21 cellular contexts compared by ENCODE assay signal in genomic region chr19:34504273-34504808, GRCh38.
"Had no signal": no experiment of that assay in that cellular context is flagged by ENCODE, and none has a peak within 500 bp of the region (broad histone marks: within the 10 kb centered on the region; RNA-seq: fewer than 3 reads in every experiment).

No MANE protein-coding gene starts in this region.

- H3K4me3 ChIP-seq: body of pancreas, dorsolateral prefrontal cortex, pancreas, SK-N-MC, spleen, thyroid gland had no signal

- H3K27me3 ChIP-seq: body of pancreas, dorsolateral prefrontal cortex, pancreas, thyroid gland had no signal

- H3K4me3 Mint-ChIP-seq: activated B cell treated with CpG ODN at 0.5 μM for 24 hours; activated CD8-positive, alpha-beta T cell treated with anti-CD3 and anti-CD28 coated beads for 36 hours; activated naive CD8-positive, alpha-beta T cell treated with anti-CD3 and anti-CD28 coated beads for 36 hours; activated T-cell treated with anti-CD3 and anti-CD28 coated beads, Interleukin-2, amount 50 U/mL, for 72 hours; neural crest cell; stimulated activated naive B cell treated with anti-CD40 and anti-IgM and Interleukin-4, amounts not matched to agents 10 μg/mL and 1 μg/mL and 100 μg/mL, for 72 hours; T-helper 2 cell treated with Interferon-gamma antibody and Interleukin-4, amounts not matched to agents 5 μg/mL and 100 μg/mL, for 36 hours had no signal

- H3K27ac Mint-ChIP-seq: activated B cell treated with CpG ODN at 0.5 μM for 24 hours; activated CD8-positive, alpha-beta T cell treated with anti-CD3 and anti-CD28 coated beads for 36 hours; activated naive CD8-positive, alpha-beta T cell treated with anti-CD3 and anti-CD28 coated beads for 36 hours; activated T-cell treated with anti-CD3 and anti-CD28 coated beads, Interleukin-2, amount 50 U/mL, for 72 hours; stimulated activated naive B cell treated with anti-CD40 and anti-IgM and Interleukin-4, amounts not matched to agents 10 μg/mL and 1 μg/mL and 100 μg/mL, for 72 hours; T-helper 2 cell treated with Interferon-gamma antibody and Interleukin-4, amounts not matched to agents 5 μg/mL and 100 μg/mL, for 36 hours had no signal

- H3K27ac ChIP-seq: body of pancreas, dorsolateral prefrontal cortex, pancreas, SK-N-MC, spleen, thyroid gland had no signal

- H3K9me3 ChIP-seq: body of pancreas, pancreas, spleen, thyroid gland had no signal

- ATAC-seq: activated CD8-positive, alpha-beta T cell treated with anti-CD3 and anti-CD28 coated beads for 36 hours; activated T-cell treated with anti-CD3 and anti-CD28 coated beads, Interleukin-2, amount 50 U/mL, for 72 hours; body of pancreas; pancreas; stimulated activated naive B cell treated with anti-CD40 and anti-IgM and Interleukin-4, amounts not matched to agents 10 μg/mL and 1 μg/mL and 100 μg/mL, for 72 hours had no signal

- DNase-seq: activated B cell treated with CpG ODN at 0.5 μM for 24 hours; activated CD4-positive, alpha-beta T cell treated with anti-CD3 and anti-CD28 coated beads for 4 hours; activated CD8-positive, alpha-beta T cell treated with anti-CD3 and anti-CD28 coated beads for 36 hours; activated gamma-delta T cell treated with Interleukin-2 at 50 U/mL for 16 hours; activated naive CD8-positive, alpha-beta T cell treated with anti-CD3 and anti-CD28 coated beads for 36 hours; activated T-cell treated with anti-CD3 and anti-CD28 coated beads, Interleukin-2, amount 50 U/mL, for 72 hours; amniotic stem cell; body of pancreas; dorsolateral prefrontal cortex; foreskin melanocyte; glutamatergic neuron; hippocampal formation; left cardiac atrium; spleen; stimulated activated CD4-positive, alpha-beta T cell treated with anti-CD3 and anti-CD28 coated beads, Interleukin-4, amount 100 ng/mL, for 4 hours; stimulated activated naive B cell treated with anti-CD40 and anti-IgM and Interleukin-4, amounts not matched to agents 10 μg/mL and 1 μg/mL and 100 μg/mL, for 72 hours; thyroid gland had no signal

- H3K4me1 ChIP-seq: pancreas had no signal

- H3K9me3 Mint-ChIP-seq: activated B cell treated with CpG ODN at 0.5 μM for 24 hours; activated CD8-positive, alpha-beta T cell treated with anti-CD3 and anti-CD28 coated beads for 36 hours; activated naive CD8-positive, alpha-beta T cell treated with anti-CD3 and anti-CD28 coated beads for 36 hours; activated T-cell treated with anti-CD3 and anti-CD28 coated beads, Interleukin-2, amount 50 U/mL, for 72 hours; neural crest cell; stimulated activated naive B cell treated with anti-CD40 and anti-IgM and Interleukin-4, amounts not matched to agents 10 μg/mL and 1 μg/mL and 100 μg/mL, for 72 hours; T-helper 2 cell treated with Interferon-gamma antibody and Interleukin-4, amounts not matched to agents 5 μg/mL and 100 μg/mL, for 36 hours had no signal

- H3K36me3 ChIP-seq: pancreas, spleen, thyroid gland had no signal

- H3K36me3 Mint-ChIP-seq: activated naive CD8-positive, alpha-beta T cell treated with anti-CD3 and anti-CD28 coated beads for 36 hours; stimulated activated naive B cell treated with anti-CD40 and anti-IgM and Interleukin-4, amounts not matched to agents 10 μg/mL and 1 μg/mL and 100 μg/mL, for 72 hours had no signal
